Comparison of ENCODE assay signal across 1 cellular context in the genomic region with DNA sequence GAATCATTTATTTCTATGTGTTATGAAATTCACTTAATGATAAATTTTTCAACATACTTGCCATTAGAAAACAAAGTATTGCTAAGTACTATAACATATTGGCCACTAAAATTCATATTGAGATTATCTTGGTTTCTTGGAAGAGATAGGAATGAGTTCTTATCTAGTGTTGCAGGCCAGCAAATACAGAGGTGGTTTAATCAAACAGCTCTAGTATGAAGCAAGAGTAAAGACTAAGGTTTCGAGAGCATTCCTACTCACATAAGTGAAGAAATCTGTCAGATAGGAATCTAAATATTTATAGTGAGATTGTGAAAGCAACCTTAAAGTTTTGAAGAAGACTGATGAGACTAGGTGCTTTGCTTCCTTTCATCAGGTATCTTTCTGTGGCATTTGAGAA.
TF ChIP-seq lines count a peak whose summit lies in the region.

No MANE protein-coding gene starts in this region.

TF ChIP-seq in K562, 482 proteins besides CTCF, POLR2A, EP300 and RAD21 (continued from another document):
- TF ChIP-seq, protein P1, sequence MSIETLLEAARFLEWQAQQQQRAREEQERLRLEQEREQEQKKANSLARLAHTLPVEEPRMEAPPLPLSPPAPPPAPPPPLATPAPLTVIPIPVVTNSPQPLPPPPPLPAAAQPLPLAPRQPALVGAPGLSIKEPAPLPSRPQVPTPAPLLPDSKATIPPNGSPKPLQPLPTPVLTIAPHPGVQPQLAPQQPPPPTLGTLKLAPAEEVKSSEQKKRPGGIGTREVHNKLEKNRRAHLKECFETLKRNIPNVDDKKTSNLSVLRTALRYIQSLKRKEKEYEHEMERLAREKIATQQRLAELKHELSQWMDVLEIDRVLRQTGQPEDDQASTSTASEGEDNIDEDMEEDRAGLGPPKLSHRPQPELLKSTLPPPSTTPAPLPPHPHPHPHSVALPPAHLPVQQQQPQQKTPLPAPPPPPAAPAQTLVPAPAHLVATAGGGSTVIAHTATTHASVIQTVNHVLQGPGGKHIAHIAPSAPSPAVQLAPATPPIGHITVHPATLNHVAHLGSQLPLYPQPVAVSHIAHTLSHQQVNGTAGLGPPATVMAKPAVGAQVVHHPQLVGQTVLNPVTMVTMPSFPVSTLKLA (conservative IDR thresholded peaks at IDR 0.05): 0 out of 4 replicates have a peak, but pooled peaks of 1 of the 2 experiments have one; percentile 25
- TF ChIP-seq CBX8 (IDR thresholded peaks at IDR 0.05; ENCODE audit: borderline replicate concordance, extremely low read depth, low read depth, low read length, poor library complexity, severe bottlenecking): no peak
- TF ChIP-seq NFXL1 (CRISPR knock-in tag; IDR thresholded peaks at IDR 0.05): no peak
- TF ChIP-seq, protein P2, sequence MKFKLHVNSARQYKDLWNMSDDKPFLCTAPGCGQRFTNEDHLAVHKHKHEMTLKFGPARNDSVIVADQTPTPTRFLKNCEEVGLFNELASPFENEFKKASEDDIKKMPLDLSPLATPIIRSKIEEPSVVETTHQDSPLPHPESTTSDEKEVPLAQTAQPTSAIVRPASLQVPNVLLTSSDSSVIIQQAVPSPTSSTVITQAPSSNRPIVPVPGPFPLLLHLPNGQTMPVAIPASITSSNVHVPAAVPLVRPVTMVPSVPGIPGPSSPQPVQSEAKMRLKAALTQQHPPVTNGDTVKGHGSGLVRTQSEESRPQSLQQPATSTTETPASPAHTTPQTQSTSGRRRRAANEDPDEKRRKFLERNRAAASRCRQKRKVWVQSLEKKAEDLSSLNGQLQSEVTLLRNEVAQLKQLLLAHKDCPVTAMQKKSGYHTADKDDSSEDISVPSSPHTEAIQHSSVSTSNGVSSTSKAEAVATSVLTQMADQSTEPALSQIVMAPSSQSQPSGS (CRISPR knock-in tag; IDR thresholded peaks at IDR 0.05): no peak
- TF ChIP-seq YY1 (IDR thresholded peaks at IDR 0.05; ENCODE audit: borderline replicate concordance in 1 of 3, control insufficient read depth in 1 of 3, extremely low read depth in 1 of 3, insufficient read depth in 3 of 3, insufficient read length in 1 of 3, insufficient replicate concordance in 2 of 3, low read depth in 1 of 3, low read length in 2 of 3): no peak
- TF ChIP-seq TEAD1 (CRISPR knock-in tag; IDR thresholded peaks at IDR 0.05): no peak
- TF ChIP-seq, protein P3, sequence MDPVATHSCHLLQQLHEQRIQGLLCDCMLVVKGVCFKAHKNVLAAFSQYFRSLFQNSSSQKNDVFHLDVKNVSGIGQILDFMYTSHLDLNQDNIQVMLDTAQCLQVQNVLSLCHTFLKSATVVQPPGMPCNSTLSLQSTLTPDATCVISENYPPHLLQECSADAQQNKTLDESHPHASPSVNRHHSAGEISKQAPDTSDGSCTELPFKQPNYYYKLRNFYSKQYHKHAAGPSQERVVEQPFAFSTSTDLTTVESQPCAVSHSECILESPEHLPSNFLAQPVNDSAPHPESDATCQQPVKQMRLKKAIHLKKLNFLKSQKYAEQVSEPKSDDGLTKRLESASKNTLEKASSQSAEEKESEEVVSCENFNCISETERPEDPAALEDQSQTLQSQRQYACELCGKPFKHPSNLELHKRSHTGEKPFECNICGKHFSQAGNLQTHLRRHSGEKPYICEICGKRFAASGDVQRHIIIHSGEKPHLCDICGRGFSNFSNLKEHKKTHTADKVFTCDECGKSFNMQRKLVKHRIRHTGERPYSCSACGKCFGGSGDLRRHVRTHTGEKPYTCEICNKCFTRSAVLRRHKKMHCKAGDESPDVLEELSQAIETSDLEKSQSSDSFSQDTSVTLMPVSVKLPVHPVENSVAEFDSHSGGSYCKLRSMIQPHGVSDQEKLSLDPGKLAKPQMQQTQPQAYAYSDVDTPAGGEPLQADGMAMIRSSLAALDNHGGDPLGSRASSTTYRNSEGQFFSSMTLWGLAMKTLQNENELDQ (CRISPR knock-in tag; IDR thresholded peaks at IDR 0.05; ENCODE audit: borderline replicate concordance): no peak
- no peak for TF ChIP-seq DDX20 (tag; IDR thresholded peaks at IDR 0.05; ENCODE audit: low read depth)
- TF ChIP-seq SIN3A (IDR thresholded peaks at IDR 0.05; ENCODE audit: borderline replicate concordance in 2 of 2, control insufficient read depth in 1 of 2, low read depth in 2 of 2, low read length in 2 of 2): no peak
- TF ChIP-seq, protein P4, sequence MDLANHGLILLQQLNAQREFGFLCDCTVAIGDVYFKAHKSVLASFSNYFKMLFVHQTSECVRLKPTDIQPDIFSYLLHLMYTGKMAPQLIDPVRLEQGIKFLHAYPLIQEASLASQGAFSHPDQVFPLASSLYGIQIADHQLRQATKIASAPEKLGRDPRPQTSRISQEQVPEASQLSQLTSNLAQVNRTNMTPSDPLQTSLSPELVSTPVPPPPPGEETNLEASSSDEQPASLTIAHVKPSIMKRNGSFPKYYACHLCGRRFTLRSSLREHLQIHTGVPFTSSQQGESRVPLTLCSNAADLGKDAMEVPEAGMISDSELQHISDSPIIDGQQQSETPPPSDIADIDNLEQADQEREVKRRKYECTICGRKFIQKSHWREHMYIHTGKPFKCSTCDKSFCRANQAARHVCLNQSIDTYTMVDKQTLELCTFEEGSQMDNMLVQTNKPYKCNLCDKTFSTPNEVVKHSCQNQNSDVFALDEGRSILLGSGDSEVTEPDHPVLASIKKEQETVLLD (IDR thresholded peaks at IDR 0.05): no peak
- no peak for TF ChIP-seq ARNT (IDR thresholded peaks at IDR 0.05)
- no peak for TF ChIP-seq SRF (CRISPR knock-in tag; IDR thresholded peaks at IDR 0.05)
- TF ChIP-seq ZBTB1 (CRISPR knock-in tag; IDR thresholded peaks at IDR 0.05; ENCODE audit: borderline replicate concordance, low read depth): no peak
- no peak for TF ChIP-seq BRD4 (IDR thresholded peaks at IDR 0.05)
- TF ChIP-seq, protein P5, sequence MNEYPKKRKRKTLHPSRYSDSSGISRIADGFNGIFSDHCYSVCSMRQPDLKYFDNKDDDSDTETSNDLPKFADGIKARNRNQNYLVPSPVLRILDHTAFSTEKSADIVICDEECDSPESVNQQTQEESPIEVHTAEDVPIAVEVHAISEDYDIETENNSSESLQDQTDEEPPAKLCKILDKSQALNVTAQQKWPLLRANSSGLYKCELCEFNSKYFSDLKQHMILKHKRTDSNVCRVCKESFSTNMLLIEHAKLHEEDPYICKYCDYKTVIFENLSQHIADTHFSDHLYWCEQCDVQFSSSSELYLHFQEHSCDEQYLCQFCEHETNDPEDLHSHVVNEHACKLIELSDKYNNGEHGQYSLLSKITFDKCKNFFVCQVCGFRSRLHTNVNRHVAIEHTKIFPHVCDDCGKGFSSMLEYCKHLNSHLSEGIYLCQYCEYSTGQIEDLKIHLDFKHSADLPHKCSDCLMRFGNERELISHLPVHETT (CRISPR knock-in tag; conservative IDR thresholded peaks at IDR 0.05 in 1 of 2, IDR thresholded peaks at IDR 0.05 in 1 of 2): no peak
- TF ChIP-seq KAT7 (CRISPR knock-in tag; IDR thresholded peaks at IDR 0.05; ENCODE audit: borderline replicate concordance): no peak
- TF ChIP-seq MCM2 (IDR thresholded peaks at IDR 0.05; ENCODE audit: low read depth): no peak
- TF ChIP-seq MEF2A (IDR thresholded peaks at IDR 0.05; ENCODE audit: control insufficient read depth, low read depth, low read length): no peak
- TF ChIP-seq NR2F6 (CRISPR knock-in tag; IDR thresholded peaks at IDR 0.05): no peak
- TF ChIP-seq MEIS2 (IDR thresholded peaks at IDR 0.05; ENCODE audit: partially characterized antibody): peak; percentile 47
